Comparison of ENCODE assay signal across 2 cellular contexts in the genomic region with DNA sequence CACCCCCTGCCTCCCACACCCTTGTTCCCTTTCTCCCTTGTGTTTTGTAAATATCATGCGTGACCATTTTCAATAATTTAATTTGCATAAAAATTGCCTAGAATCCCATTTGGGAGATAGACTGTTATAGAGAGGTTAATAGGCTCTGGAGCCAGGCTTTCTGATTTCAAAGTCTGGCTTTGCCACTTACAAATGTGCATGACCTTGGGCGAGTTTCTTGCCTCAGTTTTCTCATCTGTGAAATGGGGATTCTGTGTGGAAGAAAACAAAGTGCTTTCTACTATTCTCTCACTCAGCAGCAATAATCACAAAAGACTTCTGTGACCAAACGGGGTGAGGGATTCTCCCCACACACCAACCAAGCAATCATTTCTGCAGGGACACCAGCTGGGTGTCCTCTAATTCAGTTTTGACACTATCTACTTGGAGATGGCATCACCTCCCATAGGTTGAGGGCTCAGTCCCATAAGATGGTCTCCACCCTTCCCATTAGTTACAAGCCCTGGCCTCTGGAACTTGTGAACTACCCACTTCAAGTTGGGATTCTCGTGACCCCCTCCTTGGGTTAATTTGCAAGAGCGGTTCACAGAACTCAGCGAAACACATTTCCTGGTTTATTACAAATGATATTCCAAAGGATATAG.
TF ChIP-seq lines count a peak whose summit lies in the region.

No MANE protein-coding gene starts in this region.

TF ChIP-seq in K562, 482 proteins besides CTCF, POLR2A, EP300 and RAD21:
- peak; percentile 35; the same call in 1 of the 2 replicates for TF ChIP-seq HDAC2 (IDR thresholded peaks at IDR 0.05)
- TF ChIP-seq XRCC4 (IDR thresholded peaks at IDR 0.05; ENCODE audit: extremely low read depth, insufficient read depth, insufficient read length): no peak
- peak; percentile 72; the same call in 1 of the 2 replicates for TF ChIP-seq CBX1 (IDR thresholded peaks at IDR 0.05; ENCODE audit: low read depth)
- peak; percentile 80 for TF ChIP-seq BCOR (IDR thresholded peaks at IDR 0.05)
- TF ChIP-seq, protein P1, sequence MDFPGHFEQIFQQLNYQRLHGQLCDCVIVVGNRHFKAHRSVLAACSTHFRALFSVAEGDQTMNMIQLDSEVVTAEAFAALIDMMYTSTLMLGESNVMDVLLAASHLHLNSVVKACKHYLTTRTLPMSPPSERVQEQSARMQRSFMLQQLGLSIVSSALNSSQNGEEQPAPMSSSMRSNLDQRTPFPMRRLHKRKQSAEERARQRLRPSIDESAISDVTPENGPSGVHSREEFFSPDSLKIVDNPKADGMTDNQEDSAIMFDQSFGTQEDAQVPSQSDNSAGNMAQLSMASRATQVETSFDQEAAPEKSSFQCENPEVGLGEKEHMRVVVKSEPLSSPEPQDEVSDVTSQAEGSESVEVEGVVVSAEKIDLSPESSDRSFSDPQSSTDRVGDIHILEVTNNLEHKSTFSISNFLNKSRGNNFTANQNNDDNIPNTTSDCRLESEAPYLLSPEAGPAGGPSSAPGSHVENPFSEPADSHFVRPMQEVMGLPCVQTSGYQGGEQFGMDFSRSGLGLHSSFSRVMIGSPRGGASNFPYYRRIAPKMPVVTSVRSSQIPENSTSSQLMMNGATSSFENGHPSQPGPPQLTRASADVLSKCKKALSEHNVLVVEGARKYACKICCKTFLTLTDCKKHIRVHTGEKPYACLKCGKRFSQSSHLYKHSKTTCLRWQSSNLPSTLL (IDR thresholded peaks at IDR 0.05): no peak
- TF ChIP-seq SMAD1 (IDR thresholded peaks at IDR 0.05; ENCODE audit: low read depth, low read length, partially characterized antibody): no peak
- TF ChIP-seq, protein P2, sequence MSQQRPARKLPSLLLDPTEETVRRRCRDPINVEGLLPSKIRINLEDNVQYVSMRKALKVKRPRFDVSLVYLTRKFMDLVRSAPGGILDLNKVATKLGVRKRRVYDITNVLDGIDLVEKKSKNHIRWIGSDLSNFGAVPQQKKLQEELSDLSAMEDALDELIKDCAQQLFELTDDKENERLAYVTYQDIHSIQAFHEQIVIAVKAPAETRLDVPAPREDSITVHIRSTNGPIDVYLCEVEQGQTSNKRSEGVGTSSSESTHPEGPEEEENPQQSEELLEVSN (IDR thresholded peaks at IDR 0.05; ENCODE audit: borderline replicate concordance in 1 of 2, extremely low read depth in 1 of 2, insufficient read depth in 1 of 2, insufficient read length in 1 of 2, low read depth in 1 of 2, low read length in 1 of 2, poor library complexity in 1 of 2, severe bottlenecking in 1 of 2): no peak
- TF ChIP-seq, protein P3, sequence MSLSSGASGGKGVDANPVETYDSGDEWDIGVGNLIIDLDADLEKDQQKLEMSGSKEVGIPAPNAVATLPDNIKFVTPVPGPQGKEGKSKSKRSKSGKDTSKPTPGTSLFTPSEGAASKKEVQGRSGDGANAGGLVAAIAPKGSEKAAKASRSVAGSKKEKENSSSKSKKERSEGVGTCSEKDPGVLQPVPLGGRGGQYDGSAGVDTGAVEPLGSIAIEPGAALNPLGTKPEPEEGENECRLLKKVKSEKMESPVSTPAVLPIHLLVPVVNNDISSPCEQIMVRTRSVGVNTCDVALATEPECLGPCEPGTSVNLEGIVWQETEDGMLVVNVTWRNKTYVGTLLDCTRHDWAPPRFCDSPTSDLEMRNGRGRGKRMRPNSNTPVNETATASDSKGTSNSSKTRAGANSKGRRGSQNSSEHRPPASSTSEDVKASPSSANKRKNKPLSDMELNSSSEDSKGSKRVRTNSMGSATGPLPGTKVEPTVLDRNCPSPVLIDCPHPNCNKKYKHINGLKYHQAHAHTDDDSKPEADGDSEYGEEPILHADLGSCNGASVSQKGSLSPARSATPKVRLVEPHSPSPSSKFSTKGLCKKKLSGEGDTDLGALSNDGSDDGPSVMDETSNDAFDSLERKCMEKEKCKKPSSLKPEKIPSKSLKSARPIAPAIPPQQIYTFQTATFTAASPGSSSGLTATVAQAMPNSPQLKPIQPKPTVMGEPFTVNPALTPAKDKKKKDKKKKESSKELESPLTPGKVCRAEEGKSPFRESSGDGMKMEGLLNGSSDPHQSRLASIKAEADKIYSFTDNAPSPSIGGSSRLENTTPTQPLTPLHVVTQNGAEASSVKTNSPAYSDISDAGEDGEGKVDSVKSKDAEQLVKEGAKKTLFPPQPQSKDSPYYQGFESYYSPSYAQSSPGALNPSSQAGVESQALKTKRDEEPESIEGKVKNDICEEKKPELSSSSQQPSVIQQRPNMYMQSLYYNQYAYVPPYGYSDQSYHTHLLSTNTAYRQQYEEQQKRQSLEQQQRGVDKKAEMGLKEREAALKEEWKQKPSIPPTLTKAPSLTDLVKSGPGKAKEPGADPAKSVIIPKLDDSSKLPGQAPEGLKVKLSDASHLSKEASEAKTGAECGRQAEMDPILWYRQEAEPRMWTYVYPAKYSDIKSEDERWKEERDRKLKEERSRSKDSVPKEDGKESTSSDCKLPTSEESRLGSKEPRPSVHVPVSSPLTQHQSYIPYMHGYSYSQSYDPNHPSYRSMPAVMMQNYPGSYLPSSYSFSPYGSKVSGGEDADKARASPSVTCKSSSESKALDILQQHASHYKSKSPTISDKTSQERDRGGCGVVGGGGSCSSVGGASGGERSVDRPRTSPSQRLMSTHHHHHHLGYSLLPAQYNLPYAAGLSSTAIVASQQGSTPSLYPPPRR (CRISPR knock-in tag; IDR thresholded peaks at IDR 0.05; ENCODE audit: borderline replicate concordance): no peak
- TF ChIP-seq ESRRA (IDR thresholded peaks at IDR 0.05; ENCODE audit: borderline replicate concordance, low read depth): peak; percentile 93
- TF ChIP-seq KDM1A (IDR thresholded peaks at IDR 0.05): peak in 1 of 2 experiments; percentile 61; a peak in 2 of 4 replicates
- peak; percentile 77 for TF ChIP-seq ADNP (tag; IDR thresholded peaks at IDR 0.05)
- peak; percentile 84 for TF ChIP-seq RBM25 (IDR thresholded peaks at IDR 0.05; ENCODE audit: low read depth, low read length, severe bottlenecking)
- 0 out of 4 replicates have a peak, but pooled peaks of 1 of the 2 experiments have one; percentile 34 for TF ChIP-seq RCOR1 (IDR thresholded peaks at IDR 0.05; ENCODE audit: borderline replicate concordance in 1 of 2, low read depth in 2 of 2, low read length in 2 of 2)
- no peak for TF ChIP-seq ZNF311 (CRISPR knock-in tag; IDR thresholded peaks at IDR 0.05)
- TF ChIP-seq SUPT5H (IDR thresholded peaks at IDR 0.05): no peak
- TF ChIP-seq, protein P4, sequence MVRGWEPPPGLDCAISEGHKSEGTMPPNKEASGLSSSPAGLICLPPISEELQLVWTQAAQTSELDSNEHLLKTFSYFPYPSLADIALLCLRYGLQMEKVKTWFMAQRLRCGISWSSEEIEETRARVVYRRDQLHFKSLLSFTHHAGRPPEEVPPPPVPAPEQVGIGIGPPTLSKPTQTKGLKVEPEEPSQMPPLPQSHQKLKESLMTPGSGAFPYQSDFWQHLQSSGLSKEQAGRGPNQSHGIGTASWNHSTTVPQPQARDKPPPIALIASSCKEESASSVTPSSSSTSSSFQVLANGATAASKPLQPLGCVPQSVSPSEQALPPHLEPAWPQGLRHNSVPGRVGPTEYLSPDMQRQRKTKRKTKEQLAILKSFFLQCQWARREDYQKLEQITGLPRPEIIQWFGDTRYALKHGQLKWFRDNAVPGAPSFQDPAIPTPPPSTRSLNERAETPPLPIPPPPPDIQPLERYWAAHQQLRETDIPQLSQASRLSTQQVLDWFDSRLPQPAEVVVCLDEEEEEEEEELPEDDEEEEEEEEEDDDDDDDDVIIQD (CRISPR knock-in tag; IDR thresholded peaks at IDR 0.05): no peak
- peak; percentile 82 for TF ChIP-seq CHD4 (IDR thresholded peaks at IDR 0.05; ENCODE audit: insufficient read depth, insufficient replicate concordance, low read depth, low read length, poor library complexity, severe bottlenecking)

TF ChIP-seq in liver, 16 proteins besides CTCF, POLR2A, EP300 and RAD21:
- no peak for TF ChIP-seq RXRA (IDR thresholded peaks at IDR 0.05)
- TF ChIP-seq, protein P5, sequence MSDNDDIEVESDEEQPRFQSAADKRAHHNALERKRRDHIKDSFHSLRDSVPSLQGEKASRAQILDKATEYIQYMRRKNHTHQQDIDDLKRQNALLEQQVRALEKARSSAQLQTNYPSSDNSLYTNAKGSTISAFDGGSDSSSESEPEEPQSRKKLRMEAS (IDR thresholded peaks at IDR 0.05): no peak
- no peak for TF ChIP-seq SP1 (IDR thresholded peaks at IDR 0.05)
- no peak for TF ChIP-seq YY1 (IDR thresholded peaks at IDR 0.05)
- TF ChIP-seq NR2F2 (IDR thresholded peaks at IDR 0.05): no peak
- no peak for TF ChIP-seq FOXA1 (IDR thresholded peaks at IDR 0.05)
- TF ChIP-seq, protein P6, sequence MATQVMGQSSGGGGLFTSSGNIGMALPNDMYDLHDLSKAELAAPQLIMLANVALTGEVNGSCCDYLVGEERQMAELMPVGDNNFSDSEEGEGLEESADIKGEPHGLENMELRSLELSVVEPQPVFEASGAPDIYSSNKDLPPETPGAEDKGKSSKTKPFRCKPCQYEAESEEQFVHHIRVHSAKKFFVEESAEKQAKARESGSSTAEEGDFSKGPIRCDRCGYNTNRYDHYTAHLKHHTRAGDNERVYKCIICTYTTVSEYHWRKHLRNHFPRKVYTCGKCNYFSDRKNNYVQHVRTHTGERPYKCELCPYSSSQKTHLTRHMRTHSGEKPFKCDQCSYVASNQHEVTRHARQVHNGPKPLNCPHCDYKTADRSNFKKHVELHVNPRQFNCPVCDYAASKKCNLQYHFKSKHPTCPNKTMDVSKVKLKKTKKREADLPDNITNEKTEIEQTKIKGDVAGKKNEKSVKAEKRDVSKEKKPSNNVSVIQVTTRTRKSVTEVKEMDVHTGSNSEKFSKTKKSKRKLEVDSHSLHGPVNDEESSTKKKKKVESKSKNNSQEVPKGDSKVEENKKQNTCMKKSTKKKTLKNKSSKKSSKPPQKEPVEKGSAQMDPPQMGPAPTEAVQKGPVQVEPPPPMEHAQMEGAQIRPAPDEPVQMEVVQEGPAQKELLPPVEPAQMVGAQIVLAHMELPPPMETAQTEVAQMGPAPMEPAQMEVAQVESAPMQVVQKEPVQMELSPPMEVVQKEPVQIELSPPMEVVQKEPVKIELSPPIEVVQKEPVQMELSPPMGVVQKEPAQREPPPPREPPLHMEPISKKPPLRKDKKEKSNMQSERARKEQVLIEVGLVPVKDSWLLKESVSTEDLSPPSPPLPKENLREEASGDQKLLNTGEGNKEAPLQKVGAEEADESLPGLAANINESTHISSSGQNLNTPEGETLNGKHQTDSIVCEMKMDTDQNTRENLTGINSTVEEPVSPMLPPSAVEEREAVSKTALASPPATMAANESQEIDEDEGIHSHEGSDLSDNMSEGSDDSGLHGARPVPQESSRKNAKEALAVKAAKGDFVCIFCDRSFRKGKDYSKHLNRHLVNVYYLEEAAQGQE (IDR thresholded peaks at IDR 0.05): no peak
- no peak for TF ChIP-seq JUND (IDR thresholded peaks at IDR 0.05)
- no peak for TF ChIP-seq HNF4A (conservative IDR thresholded peaks at IDR 0.05)
- TF ChIP-seq, protein P7, sequence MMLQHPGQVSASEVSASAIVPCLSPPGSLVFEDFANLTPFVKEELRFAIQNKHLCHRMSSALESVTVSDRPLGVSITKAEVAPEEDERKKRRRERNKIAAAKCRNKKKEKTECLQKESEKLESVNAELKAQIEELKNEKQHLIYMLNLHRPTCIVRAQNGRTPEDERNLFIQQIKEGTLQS (IDR thresholded peaks at IDR 0.05): no peak
- no peak for TF ChIP-seq GABPA (IDR thresholded peaks at IDR 0.05 in 1 of 2, conservative IDR thresholded peaks at IDR 0.05 in 1 of 2)
- TF ChIP-seq, protein P8, sequence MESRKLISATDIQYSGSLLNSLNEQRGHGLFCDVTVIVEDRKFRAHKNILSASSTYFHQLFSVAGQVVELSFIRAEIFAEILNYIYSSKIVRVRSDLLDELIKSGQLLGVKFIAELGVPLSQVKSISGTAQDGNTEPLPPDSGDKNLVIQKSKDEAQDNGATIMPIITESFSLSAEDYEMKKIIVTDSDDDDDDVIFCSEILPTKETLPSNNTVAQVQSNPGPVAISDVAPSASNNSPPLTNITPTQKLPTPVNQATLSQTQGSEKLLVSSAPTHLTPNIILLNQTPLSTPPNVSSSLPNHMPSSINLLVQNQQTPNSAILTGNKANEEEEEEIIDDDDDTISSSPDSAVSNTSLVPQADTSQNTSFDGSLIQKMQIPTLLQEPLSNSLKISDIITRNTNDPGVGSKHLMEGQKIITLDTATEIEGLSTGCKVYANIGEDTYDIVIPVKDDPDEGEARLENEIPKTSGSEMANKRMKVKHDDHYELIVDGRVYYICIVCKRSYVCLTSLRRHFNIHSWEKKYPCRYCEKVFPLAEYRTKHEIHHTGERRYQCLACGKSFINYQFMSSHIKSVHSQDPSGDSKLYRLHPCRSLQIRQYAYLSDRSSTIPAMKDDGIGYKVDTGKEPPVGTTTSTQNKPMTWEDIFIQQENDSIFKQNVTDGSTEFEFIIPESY (IDR thresholded peaks at IDR 0.05): no peak
- no peak for TF ChIP-seq TAF1 (conservative IDR thresholded peaks at IDR 0.05)
- no peak for TF ChIP-seq HNF4G (IDR thresholded peaks at IDR 0.05)
- TF ChIP-seq EGR1 (IDR thresholded peaks at IDR 0.05; ENCODE audit: low read depth in 2 of 2): no peak
- TF ChIP-seq FOXA2 (IDR thresholded peaks at IDR 0.05): no peak
